ENCODE assay signal across 1 cellular context in genomic region chr17:67290994-67291362, GRCh38.
TF ChIP-seq lines count a peak whose summit lies in the region.

No MANE protein-coding gene starts in this region.

TF ChIP-seq in SK-N-SH, 30 proteins besides CTCF, POLR2A, EP300 and RAD21 (continued from another document):
- no peak for TF ChIP-seq NFIC (IDR thresholded peaks at IDR 0.05; ENCODE audit: borderline replicate concordance)
- no peak for TF ChIP-seq TEAD4 (IDR thresholded peaks at IDR 0.05; ENCODE audit: borderline replicate concordance, insufficient read depth)
- TF ChIP-seq USF1 (IDR thresholded peaks at IDR 0.05; ENCODE audit: borderline replicate concordance, low read depth) = no peak
- TF ChIP-seq MEF2A (IDR thresholded peaks at IDR 0.05; ENCODE audit: borderline replicate concordance, low read depth) = no peak
- TF ChIP-seq RXRA (IDR thresholded peaks at IDR 0.05; ENCODE audit: borderline replicate concordance, low read depth) = no peak
- TF ChIP-seq CHD2 (IDR thresholded peaks at IDR 0.05; ENCODE audit: low read length, partially characterized antibody) = no peak
- no peak for TF ChIP-seq FOXM1 (IDR thresholded peaks at IDR 0.05; ENCODE audit: low read depth)
- no peak for TF ChIP-seq SMC3 (IDR thresholded peaks at IDR 0.05; ENCODE audit: low read depth, low read length)
- no peak for TF ChIP-seq EZH2phosphoT487 (IDR thresholded peaks at IDR 0.05; ENCODE audit: borderline replicate concordance, low read depth)
- TF ChIP-seq GATA2 (CRISPR knock-in tag; IDR thresholded peaks at IDR 0.05) = no peak
- TF ChIP-seq MXI1 (IDR thresholded peaks at IDR 0.05; ENCODE audit: low read depth, low read length) = no peak
